ENCODE assay signal across 34 cellular contexts in the genomic region with DNA sequence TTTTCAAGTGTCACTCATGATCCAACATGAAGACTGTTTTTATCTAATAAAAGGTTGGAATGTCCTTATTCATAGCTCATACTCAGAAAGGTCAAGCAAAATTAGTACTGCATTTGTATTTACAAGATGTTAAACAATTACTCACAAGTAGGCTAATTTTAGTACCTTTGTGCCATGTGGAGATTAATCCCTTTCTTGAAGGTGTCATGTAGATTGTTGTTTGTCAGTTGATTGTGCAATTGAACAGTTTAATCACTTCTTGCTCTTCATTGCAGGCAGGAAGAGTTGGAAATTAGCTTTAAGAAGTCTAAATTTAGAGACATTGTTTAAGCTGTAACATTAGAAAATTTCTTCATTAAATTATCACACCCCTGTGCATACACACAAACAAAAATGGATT.
"Had no signal": no experiment of that assay in that cellular context is flagged by ENCODE, and none has a peak within 500 bp of the region (broad histone marks: within the 10 kb centered on the region; RNA-seq: fewer than 3 reads in every experiment).

No MANE protein-coding gene starts in this region.

- H3K27ac Mint-ChIP-seq: activated CD4-positive, alpha-beta memory T cell treated with anti-CD3 and anti-CD28 coated beads for 36 hours; activated CD4-positive, alpha-beta T cell treated with anti-CD3 and anti-CD28 coated beads, Interleukin-2, amount 10 ng/mL, durations not matched to agents 24 days and 14 days; activated naive CD4-positive, alpha-beta T cell treated with anti-CD3 and anti-CD28 coated beads for 36 hours; activated naive CD8-positive, alpha-beta T cell treated with anti-CD3 and anti-CD28 coated beads for 36 hours; activated T-helper 1 cell treated with anti-CD3 and anti-CD28 coated beads, Interleukin-12 subunit alpha, Interleukin-12 subunit beta, Interleukin-2, Interleukin-4 antibody, amounts not matched to agents 30 ng/mL and 10 ng/mL and 1 ng/mL, durations not matched to agents 14 hours and 24 hours and 36 hours; brain; effector memory CD8-positive, alpha-beta T cell; mesothelial cell of epicardium; naive thymus-derived CD4-positive, alpha-beta T cell; stimulated activated naive CD8-positive, alpha-beta T cell treated with anti-CD3 and anti-CD28 coated beads, Interleukin-15, amount 100 ng/mL, for 72 hours; T-helper 1 cell treated with Interleukin-12 subunit alpha and Interleukin-12 subunit beta and Interleukin-4 antibody, amounts not matched to agents 30 μg/mL and 1 μg/mL, for 36 hours; type B pancreatic cell had no signal

- H3K27me3 Mint-ChIP-seq: activated CD4-positive, alpha-beta memory T cell treated with anti-CD3 and anti-CD28 coated beads for 36 hours; activated CD4-positive, alpha-beta T cell treated with anti-CD3 and anti-CD28 coated beads, Interleukin-2, amount 10 ng/mL, durations not matched to agents 24 days and 14 days; activated naive CD8-positive, alpha-beta T cell treated with anti-CD3 and anti-CD28 coated beads for 36 hours; brain; effector memory CD8-positive, alpha-beta T cell; naive thymus-derived CD4-positive, alpha-beta T cell; stimulated activated naive CD8-positive, alpha-beta T cell treated with anti-CD3 and anti-CD28 coated beads, Interleukin-15, amount 100 ng/mL, for 72 hours; type B pancreatic cell had no signal

- H3K9me3 ChIP-seq: adrenal gland, ascending aorta, ovary, prostate gland, uterus had no signal

- H3K4me1 Mint-ChIP-seq: activated CD4-positive, alpha-beta T cell treated with anti-CD3 and anti-CD28 coated beads, Interleukin-2, amount 10 ng/mL, durations not matched to agents 24 days and 14 days; activated naive CD8-positive, alpha-beta T cell treated with anti-CD3 and anti-CD28 coated beads for 36 hours; brain; mesothelial cell of epicardium; naive thymus-derived CD4-positive, alpha-beta T cell; stimulated activated naive CD8-positive, alpha-beta T cell treated with anti-CD3 and anti-CD28 coated beads, Interleukin-15, amount 100 ng/mL, for 72 hours had no signal

- H3K27ac ChIP-seq: adrenal gland, ascending aorta, ovary, prostate gland, uterus had no signal

- DNase-seq: activated CD4-positive, alpha-beta memory T cell treated with anti-CD3 and anti-CD28 coated beads for 36 hours; activated CD4-positive, alpha-beta T cell treated with anti-CD3 and anti-CD28 coated beads, Interleukin-2, amount 10 ng/mL, durations not matched to agents 24 days and 14 days; activated CD4-positive, CD25-positive, alpha-beta regulatory T cell treated with anti-CD3 and anti-CD28 coated beads, Interleukin-2, amount 50 U/mL, for 72 hours; activated CD8-positive, alpha-beta memory T cell treated with anti-CD3 and anti-CD28 coated beads, Interleukin-2, amount 50 U/mL, for 4 hours; activated effector memory CD4-positive, alpha-beta T cell treated with anti-CD3 and anti-CD28 coated beads, Interleukin-2, amount 50 U/mL, for 16 hours; activated naive CD4-positive, alpha-beta T cell treated with anti-CD3 and anti-CD28 coated beads for 36 hours; activated naive CD8-positive, alpha-beta T cell treated with anti-CD3 and anti-CD28 coated beads for 36 hours; activated T-cell treated with anti-CD3 and anti-CD28 coated beads, Interleukin-2, amount 50 U/mL, for 1 hour; adrenal gland; caudate nucleus; cortex of kidney; effector memory CD8-positive, alpha-beta T cell; foreskin fibroblast; head of caudate nucleus; hippocampal formation; kidney; left colon; mammary epithelial cell; naive thymus-derived CD4-positive, alpha-beta T cell; ovary; right cardiac atrium; stimulated activated CD4-positive, alpha-beta T cell treated with anti-CD3 and anti-CD28 coated beads, Interleukin-12 subunit alpha, Interleukin-12 subunit beta, amount 100 ng/mL, for 4 hours; stimulated activated CD4-positive, alpha-beta T cell treated with anti-CD3 and anti-CD28 coated beads, Interleukin-4, amount 100 ng/mL, for 1 hour; stimulated activated naive CD8-positive, alpha-beta T cell treated with anti-CD3 and anti-CD28 coated beads, Interleukin-15, amount 100 ng/mL, for 72 hours; substantia nigra; T1000; uterus had no signal

- H3K36me3 Mint-ChIP-seq: activated CD4-positive, alpha-beta memory T cell treated with anti-CD3 and anti-CD28 coated beads for 36 hours; activated naive CD8-positive, alpha-beta T cell treated with anti-CD3 and anti-CD28 coated beads for 36 hours; brain; mesothelial cell of epicardium; naive thymus-derived CD4-positive, alpha-beta T cell; type B pancreatic cell had no signal

- H3K4me3 ChIP-seq: adrenal gland, ascending aorta, ovary, prostate gland, uterus had no signal

- H3K9me3 Mint-ChIP-seq: activated CD4-positive, alpha-beta memory T cell treated with anti-CD3 and anti-CD28 coated beads for 36 hours; activated CD4-positive, alpha-beta T cell treated with anti-CD3 and anti-CD28 coated beads, Interleukin-2, amount 10 ng/mL, durations not matched to agents 24 days and 14 days; activated naive CD4-positive, alpha-beta T cell treated with anti-CD3 and anti-CD28 coated beads for 36 hours; activated naive CD8-positive, alpha-beta T cell treated with anti-CD3 and anti-CD28 coated beads for 36 hours; activated T-helper 1 cell treated with anti-CD3 and anti-CD28 coated beads, Interleukin-12 subunit alpha, Interleukin-12 subunit beta, Interleukin-2, Interleukin-4 antibody, amounts not matched to agents 30 ng/mL and 10 ng/mL and 1 ng/mL, durations not matched to agents 14 hours and 24 hours and 36 hours; brain; effector memory CD8-positive, alpha-beta T cell; stimulated activated naive CD8-positive, alpha-beta T cell treated with anti-CD3 and anti-CD28 coated beads, Interleukin-15, amount 100 ng/mL, for 72 hours; T-helper 1 cell treated with Interleukin-12 subunit alpha and Interleukin-12 subunit beta and Interleukin-4 antibody, amounts not matched to agents 30 μg/mL and 1 μg/mL, for 36 hours; type B pancreatic cell had no signal

- H3K4me3 Mint-ChIP-seq: activated CD4-positive, alpha-beta memory T cell treated with anti-CD3 and anti-CD28 coated beads for 36 hours; activated CD4-positive, alpha-beta T cell treated with anti-CD3 and anti-CD28 coated beads, Interleukin-2, amount 10 ng/mL, durations not matched to agents 24 days and 14 days; activated naive CD4-positive, alpha-beta T cell treated with anti-CD3 and anti-CD28 coated beads for 36 hours; activated naive CD8-positive, alpha-beta T cell treated with anti-CD3 and anti-CD28 coated beads for 36 hours; activated T-helper 1 cell treated with anti-CD3 and anti-CD28 coated beads, Interleukin-12 subunit alpha, Interleukin-12 subunit beta, Interleukin-2, Interleukin-4 antibody, amounts not matched to agents 30 ng/mL and 10 ng/mL and 1 ng/mL, durations not matched to agents 14 hours and 24 hours and 36 hours; brain; effector memory CD8-positive, alpha-beta T cell; mesothelial cell of epicardium; naive thymus-derived CD4-positive, alpha-beta T cell; stimulated activated naive CD8-positive, alpha-beta T cell treated with anti-CD3 and anti-CD28 coated beads, Interleukin-15, amount 100 ng/mL, for 72 hours; T-helper 1 cell treated with Interleukin-12 subunit alpha and Interleukin-12 subunit beta and Interleukin-4 antibody, amounts not matched to agents 30 μg/mL and 1 μg/mL, for 36 hours; type B pancreatic cell had no signal

- ATAC-seq: effector memory CD8-positive, alpha-beta T cell; left colon; naive thymus-derived CD4-positive, alpha-beta T cell; right cardiac atrium; stimulated activated naive CD8-positive, alpha-beta T cell treated with anti-CD3 and anti-CD28 coated beads, Interleukin-15, amount 100 ng/mL, for 72 hours had no signal

- H3K4me1 ChIP-seq: adrenal gland, ascending aorta, prostate gland, uterus had no signal

- H3K36me3 ChIP-seq: adrenal gland, ascending aorta, ovary, prostate gland, uterus had no signal

- H3K27me3 ChIP-seq: adrenal gland, ascending aorta, ovary, uterus had no signal
